Comparison of ENCODE assay signal across 29 cellular contexts in genomic region chr10:72910705-72911104, GRCh38. TPM values are rescaled to one million over a fixed set of nuclear protein-coding genes. Genes with fewer than 3 reads are reported as not detected.
DNase-seq lines count a peak whose midpoint lies in the region; ATAC-seq, FAIRE-seq and TF ChIP-seq lines count a peak whose summit lies in the region.
"Had no signal": no experiment of that assay in that cellular context is flagged by ENCODE, and none has a peak within 500 bp of the region (broad histone marks: within the 10 kb centered on the region; RNA-seq: fewer than 3 reads in every experiment).

No MANE protein-coding gene starts in this region.

- in situ Hi-C loops in K562 (cut with MboI) = no loop called here

- H3K9me2 ChIP-seq in Karpas-422 (replicated peaks; ENCODE audit: insufficient read depth, low read length) = no peaks in the 10 kb centered on the region

- no peaks in the 10 kb centered on the region for H4K20me1 ChIP-seq in Karpas-422 (ENCODE audit: insufficient read depth, low read depth, low read length)
- no peaks in the 10 kb centered on the region for H4K20me1 ChIP-seq in K562 (replicated peaks; ENCODE audit: control insufficient read depth, insufficient read depth, low read length)
- H4K20me1 ChIP-seq: BLaER1 had no signal

- CTCF ChIA-PET in K562 (lab: Yijun Ruan, JAX; ENCODE audit: low intra/inter-chr PET ratio) = no interaction called here

- no TSS peak for BruUV-seq in K562 (replicated peaks; lab: Mats Ljungman, UMichigan)

- FAIRE-seq in K562 (lab: Jason Lieb, UNC) = no peak
- FAIRE-seq: A204.1, GM12891, GM19239 had no signal

- no peaks in the 10 kb centered on the region for H3K36me3 ChIP-seq in Karpas-422 (ENCODE audit: insufficient read depth, low read length)
- H3K36me3 ChIP-seq in K562 (ENCODE audit: control insufficient read depth, insufficient read depth, low read length) = no peaks in the 10 kb centered on the region
- H3K36me3 ChIP-seq: BE2C, BLaER1 had no signal

- POLR2A ChIA-PET in K562 (lab: Yijun Ruan, JAX) = interaction anchor here (0.7 to 2.4 kb wide), 3 partner anchors 10 to 14 kb away, joined by 4 to 8 read pairs (median 4); no protein-coding TSS in a partner anchor

- H2AFZ ChIP-seq in Karpas-422 (ENCODE audit: low read length) (peak overlapping the region; percentile 54; the same call in 1 of the 2 replicates), K562 (ENCODE audit: low read depth, low read length) (peak overlapping the region; percentile 29; the same call in 1 of the 2 replicates)

- TF ChIP-seq CTCF in K562 (IDR thresholded peaks at IDR 0.05 in 2 of 3, conservative IDR thresholded peaks at IDR 0.05 in 1 of 3; ENCODE audit: insufficient read depth in 2 of 3, low read depth in 1 of 3, low read length in 3 of 3) = no peak

- H3K9me3 ChIP-seq in Karpas-422 (ENCODE audit: low read length) (no peaks in the 10 kb centered on the region), K562 (replicated peaks; ENCODE audit: control insufficient read depth, insufficient read depth, low read depth, low read length) (no peaks in the 10 kb centered on the region)
- H3K9me3 ChIP-seq: BE2C, BLaER1 had no signal

- no peak overlapping the region for H3K27ac ChIP-seq in Karpas-422 (ENCODE audit: low read length)
- H3K27ac ChIP-seq in K562 (ENCODE audit: extremely low read depth, low read depth, low read length) = no peak overlapping the region
- H3K27ac ChIP-seq: BLaER1 had no signal

- H3K27me3 ChIP-seq in Karpas-422 (ENCODE audit: low read length) (no peaks in the 10 kb centered on the region), K562 (ENCODE audit: control insufficient read depth in 2 of 2, insufficient read depth in 2 of 2, low read length in 2 of 2) (no peaks in the 10 kb centered on the region)
- H3K27me3 ChIP-seq: BE2C, BLaER1 had no signal

- H3K9ac ChIP-seq in Karpas-422 (ENCODE audit: low read length) (no peak overlapping the region), K562 (ENCODE audit: insufficient read depth in 1 of 2, low read depth in 2 of 2, low read length in 2 of 2) (no peak overlapping the region)
- H3K9ac ChIP-seq: BLaER1 had no signal

- H3K79me2 ChIP-seq in Karpas-422 (ENCODE audit: low read length) (no peaks in the 10 kb centered on the region), K562 (ENCODE audit: control insufficient read depth, insufficient read depth, low read length) (no peaks in the 10 kb centered on the region)

- H3K9me1 ChIP-seq in K562 (ENCODE audit: control insufficient read depth, insufficient read depth, low read length) = no peaks in the 10 kb centered on the region

- H3K4me2 ChIP-seq in Karpas-422 (ENCODE audit: low read depth, low read length, poor library complexity, severe bottlenecking) = no peak overlapping the region
- no peak overlapping the region for H3K4me2 ChIP-seq in K562 (ENCODE audit: insufficient read depth, low read length)
- H3K4me2 ChIP-seq: BLaER1 had no signal

- DNase-seq in Karpas-422 (no peak), OCI-M1 (lab: John Stamatoyannopoulos, UW) (peak; percentile 15), K562 (ENCODE audit: extremely low read depth in 1 of 4, low spot score in 3 of 4) (no peak)
- DNase-seq: 8988T; ACHN; BE2C; C1 segment of cervical spinal cord; CD4-positive, alpha-beta memory T cell; CD4-positive, CD25-positive, alpha-beta regulatory T cell; CD8-positive, alpha-beta memory T cell; COR-L47; DMS 273 treated with DMSO at 0.1 percent for 48 hours; DMS153; DMS53; DMS79; DND-41; EL; GDM1 had no signal

- intact Hi-C loops in K562 (cut with micrococcal nuclease) = no loop called here

- TF ChIP-seq POLR2A in K562 (conservative IDR thresholded peaks at IDR 0.05) = no peak

- ATAC-seq in K562 (no peak), GM19351 (IDR thresholded peaks at IDR 0.05; ENCODE audit: unreplicated experiment) (no peak), GM19324 (IDR thresholded peaks at IDR 0.05; ENCODE audit: low FRiP score, unreplicated experiment) (no peak)

- no peak overlapping the region for H3K4me3 ChIP-seq in Karpas-422 (ENCODE audit: low read length)
- H3K4me3 ChIP-seq in K562 = no peak overlapping the region
- H3K4me3 ChIP-seq: BLaER1 had no signal

- TF ChIP-seq EP300 in K562 (IDR thresholded peaks at IDR 0.05; ENCODE audit: low read length) = no peak

- no peak for TF ChIP-seq RAD21 in K562 (CRISPR knock-in tag; conservative IDR thresholded peaks at IDR 0.05 in 1 of 2, IDR thresholded peaks at IDR 0.05 in 1 of 2)

- H3K4me1 ChIP-seq in Karpas-422 (ENCODE audit: low read length) = no peaks in the 10 kb centered on the region
- H3K4me1 ChIP-seq in K562 (replicated peaks in 1 of 2; ENCODE audit: control insufficient read depth in 2 of 2, insufficient read depth in 2 of 2, low read length in 2 of 2) = peaks cover 0 to 7% of the 10 kb centered on the region in 2 experiments; a peak in 3 of 5 replicates
- H3K4me1 ChIP-seq: BE2C had no signal

TF ChIP-seq in K562, 482 proteins besides CTCF, POLR2A, EP300 and RAD21 (continues in another document):
- TF ChIP-seq ZNF586 (CRISPR knock-in tag; conservative IDR thresholded peaks at IDR 0.05) (no peak), BDP1 (IDR thresholded peaks at IDR 0.05; ENCODE audit: insufficient read depth, insufficient read length) (no peak)

RNA-seq across cellular contexts. Expression of gene OIT3, which starts 17.2 kb away (rescaled TPM):
- 0.65 TPM in 1 of 2 replicates, not detected in the other for total RNA-seq in Karpas-422 (2014; rRNA removed; shearing (Covaris generic); ENCODE audit: low replicate concordance)
- not detected in 2 replicates for total RNA-seq in K562 (2011; cell fraction: chromatin; rRNA removed; ENCODE audit: low replicate concordance)
- not detected in 2 replicates for total RNA-seq in K562 (2011; cell fraction: nucleolus; rRNA removed)
- total RNA-seq in K562 (2011; cell fraction: nucleoplasm; rRNA removed) = not detected in 2 replicates
- not detected in 2 replicates for total RNA-seq in K562 (2014; rRNA removed)
- not detected in 2 replicates for total RNA-seq in K562 (2014; rRNA removed; fragmentation: Illumina TruSeq; extraction: Trizol)
- not detected in 2 replicates for total RNA-seq in K562 (2015; rRNA removed; fragmentation: Illumina TruSeq; extraction: Trizol)
- not detected in 2 replicates for total RNA-seq in K562 (2021)
- polyA plus RNA-seq in K562 (2011; rRNA removed) = not detected in 2 replicates
- polyA plus RNA-seq in K562 (2011; cell fraction: cytosol; rRNA removed) = not detected in 2 replicates
- 0.04 TPM in 1 of 2 replicates, not detected in the other for polyA plus RNA-seq in K562 (2011; cell fraction: nucleus; rRNA removed)
- 0.03 and 0.06 TPM in 2 replicates for polyA plus RNA-seq in K562 (2012)
- not detected in 2 replicates for polyA plus RNA-seq in K562 (2014; fragmentation: Illumina TruSeq; extraction: Trizol)
- not detected for polyA plus RNA-seq in K562 (2014; fragmentation: Nextera tagmentation; extraction: Ambion mirVana)
- polyA plus RNA-seq in K562 (2014; rRNA removed) = not detected in 2 replicates
- polyA minus RNA-seq in K562 (2011; rRNA and poly(A)+ RNA removed) = 0.15 TPM in 1 of 2 replicates, not detected in the other
- polyA minus RNA-seq in K562 (2011; cell fraction: cytosol; rRNA and poly(A)+ RNA removed) = not detected in 2 replicates
- polyA minus RNA-seq in K562 (2011; cell fraction: nucleus; rRNA and poly(A)+ RNA removed) = not detected in 2 replicates
- total RNA-seq: A673; CD4-positive, CD25-positive, alpha-beta regulatory T cell; CD8-positive, alpha-beta memory T cell; Daoy; G401 had no signal
- polyA plus RNA-seq: AG04450; CD14-positive monocyte; CD4-positive, alpha-beta memory T cell; CD4-positive, CD25-positive, alpha-beta regulatory T cell; CD8-positive, alpha-beta memory T cell had no signal

RNA-seq across cellular contexts. Expression of gene PLA2G12B, which starts 43.9 kb away (rescaled TPM):
- total RNA-seq in Karpas-422 (2014; rRNA removed; shearing (Covaris generic); ENCODE audit: low replicate concordance) = not detected in 2 replicates
- not detected in 2 replicates for total RNA-seq in K562 (2011; cell fraction: chromatin; rRNA removed; ENCODE audit: low replicate concordance)
- total RNA-seq in K562 (2011; cell fraction: nucleolus; rRNA removed) = not detected in 2 replicates
- not detected in 2 replicates for total RNA-seq in K562 (2011; cell fraction: nucleoplasm; rRNA removed)
- total RNA-seq in K562 (2014; rRNA removed) (not detected in 2 replicates), K562 (2014; rRNA removed; fragmentation: Illumina TruSeq; extraction: Trizol) (not detected in 2 replicates), K562 (2015; rRNA removed; fragmentation: Illumina TruSeq; extraction: Trizol) (not detected in 2 replicates), K562 (2021) (not detected in 2 replicates)
- polyA plus RNA-seq in K562 (2011; rRNA removed) (not detected in 2 replicates), K562 (2014; fragmentation: Illumina TruSeq; extraction: Trizol) (not detected in 2 replicates), K562 (2014; fragmentation: Nextera tagmentation; extraction: Ambion mirVana) (not detected), K562 (2014; rRNA removed) (not detected in 2 replicates)
- polyA plus RNA-seq in K562 (2011; cell fraction: cytosol; rRNA removed) = not detected in 2 replicates
- 0.17 TPM in 1 of 2 replicates, not detected in the other for polyA plus RNA-seq in K562 (2011; cell fraction: nucleus; rRNA removed)
- polyA plus RNA-seq in K562 (2012) = not detected in 2 replicates
- not detected in 2 replicates for polyA minus RNA-seq in K562 (2011; rRNA and poly(A)+ RNA removed)
- not detected in 2 replicates for polyA minus RNA-seq in K562 (2011; cell fraction: cytosol; rRNA and poly(A)+ RNA removed)
- not detected in 2 replicates for polyA minus RNA-seq in K562 (2011; cell fraction: nucleus; rRNA and poly(A)+ RNA removed)
- total RNA-seq: A673; CD4-positive, alpha-beta memory T cell; CD4-positive, CD25-positive, alpha-beta regulatory T cell; CD8-positive, alpha-beta memory T cell; Daoy; G401 had no signal
- polyA plus RNA-seq: AG04450; CD14-positive monocyte; CD4-positive, alpha-beta memory T cell; CD4-positive, CD25-positive, alpha-beta regulatory T cell; CD8-positive, alpha-beta memory T cell had no signal
